In the genomic region with DNA sequence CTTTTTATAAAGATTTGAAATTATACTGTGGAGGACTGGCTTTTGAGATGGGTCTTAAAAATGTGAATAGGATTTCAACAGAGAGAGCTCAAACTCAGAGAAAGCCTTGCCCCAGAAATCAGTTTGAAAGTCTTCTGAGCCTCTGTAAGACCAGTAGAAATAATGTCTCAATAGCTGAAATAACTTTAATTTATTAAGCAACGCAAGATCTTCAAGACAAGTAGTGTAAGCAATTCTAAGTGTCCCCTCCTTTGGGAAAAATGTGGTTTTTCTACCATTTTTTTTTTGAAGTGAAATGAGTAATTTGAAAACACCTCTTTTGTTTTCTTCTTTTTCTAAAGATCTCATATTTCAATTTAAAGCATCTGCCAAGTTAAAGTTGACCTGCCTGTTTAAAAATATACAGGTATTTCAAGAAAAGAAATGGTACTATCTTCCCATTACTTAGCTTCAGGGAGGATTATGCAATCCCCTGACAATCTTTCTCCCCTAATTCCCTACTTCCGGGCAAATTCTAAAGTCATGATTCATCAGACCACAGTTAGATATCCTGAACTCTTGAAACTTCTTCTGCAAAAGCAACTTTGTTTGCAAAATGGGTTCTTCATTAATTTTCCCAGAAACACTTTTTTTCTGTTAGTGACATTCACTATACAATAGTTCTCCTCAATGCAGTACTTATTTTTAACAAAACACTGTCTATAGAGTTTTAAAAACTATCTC, we compare ENCODE assay signal across 8 cellular contexts. TPM values are rescaled to one million over a fixed set of nuclear protein-coding genes. Genes with fewer than 3 reads are reported as not detected.
DNase-seq lines count a peak whose midpoint lies in the region; ATAC-seq and TF ChIP-seq lines count a peak whose summit lies in the region.
"Had no signal": no experiment of that assay in that cellular context is flagged by ENCODE, and none has a peak within 500 bp of the region (broad histone marks: within the 10 kb centered on the region; RNA-seq: fewer than 3 reads in every experiment).

No MANE protein-coding gene starts in this region.

- no peak for TF ChIP-seq CTCF in left ventricle myocardium inferior (IDR thresholded peaks at IDR 0.05; ENCODE audit: borderline replicate concordance)
- no peak for TF ChIP-seq CTCF in tibial nerve (IDR thresholded peaks at IDR 0.05)

- DNase-seq in HuH-7.5 (ENCODE audit: low spot score) (peak; percentile 19), T1000 (lab: John Stamatoyannopoulos, UW) (peak; percentile 7), left ventricle myocardium inferior (no peak), tibial nerve (ENCODE audit: low spot score in 2 of 2) (no peak), HPDE6-E6E7 (ENCODE audit: extremely low spot score) (no peak)

- intact Hi-C loops in left ventricle myocardium inferior (cut with micrococcal nuclease), result no loop called here

- TF ChIP-seq POLR2A in tibial nerve (IDR thresholded peaks at IDR 0.05), result no peak

- H3K27ac ChIP-seq in left ventricle myocardium inferior (replicated peaks), result peak overlapping the region; percentile 56
- H3K27ac ChIP-seq in tibial nerve, result peak overlapping the region in 2 of 4 donors; percentile 34 to 74
- H3K27ac ChIP-seq: VCaP had no signal

- H3K27me3 ChIP-seq in left ventricle myocardium inferior (ENCODE audit: low read depth) (no peaks in the 10 kb centered on the region), tibial nerve (no peaks in the 10 kb centered on the region)

- ATAC-seq in HG03460 (IDR thresholded peaks at IDR 0.05; ENCODE audit: unreplicated experiment) (no peak), GM19467 (IDR thresholded peaks at IDR 0.05; ENCODE audit: unreplicated experiment) (no peak)

- no peak overlapping the region for H3K4me3 ChIP-seq in left ventricle myocardium inferior
- no peak overlapping the region for H3K4me3 ChIP-seq in tibial nerve

- H3K4me1 ChIP-seq in left ventricle myocardium inferior (peaks cover 21% of the 10 kb centered on the region), tibial nerve (peaks cover 0 to 40% (median 12%) of the 10 kb centered on the region in 4 donors)

- no peaks in the 10 kb centered on the region for H3K9me3 ChIP-seq in left ventricle myocardium inferior (replicated peaks)
- H3K9me3 ChIP-seq in tibial nerve, result no peaks in the 10 kb centered on the region

- 10 to 11% methylated on average over 2 of the region's 2 CpGs for WGBS in tibial nerve, 2 donors

- H3K36me3 ChIP-seq in left ventricle myocardium inferior, result no peaks in the 10 kb centered on the region
- H3K36me3 ChIP-seq in tibial nerve, result no peaks in the 10 kb centered on the region

- peak; percentile 26 to 84 for TF ChIP-seq EP300 in tibial nerve (IDR thresholded peaks at IDR 0.05)

RNA-seq across cellular contexts. Expression of a gene that starts 7.9 kb away (rescaled TPM):
- total RNA-seq in left ventricle myocardium inferior, result 48.7 TPM
- total RNA-seq in tibial nerve, result 100 to 1,000 TPM; 265 to 504 (median 306) TPM

Comparison
In these comparisons a context has a peak if more than half of its experiments do, and no peak if none do; other contexts are left out.
1. DNase-seq: peak in HuH-7.5 (single experiment) and T1000 (single experiment); none in left ventricle myocardium inferior (single experiment), tibial nerve (0 of 2) and HPDE6-E6E7 (single experiment).